Comparison of ENCODE assay signal across 1 cellular context in the genomic region with DNA sequence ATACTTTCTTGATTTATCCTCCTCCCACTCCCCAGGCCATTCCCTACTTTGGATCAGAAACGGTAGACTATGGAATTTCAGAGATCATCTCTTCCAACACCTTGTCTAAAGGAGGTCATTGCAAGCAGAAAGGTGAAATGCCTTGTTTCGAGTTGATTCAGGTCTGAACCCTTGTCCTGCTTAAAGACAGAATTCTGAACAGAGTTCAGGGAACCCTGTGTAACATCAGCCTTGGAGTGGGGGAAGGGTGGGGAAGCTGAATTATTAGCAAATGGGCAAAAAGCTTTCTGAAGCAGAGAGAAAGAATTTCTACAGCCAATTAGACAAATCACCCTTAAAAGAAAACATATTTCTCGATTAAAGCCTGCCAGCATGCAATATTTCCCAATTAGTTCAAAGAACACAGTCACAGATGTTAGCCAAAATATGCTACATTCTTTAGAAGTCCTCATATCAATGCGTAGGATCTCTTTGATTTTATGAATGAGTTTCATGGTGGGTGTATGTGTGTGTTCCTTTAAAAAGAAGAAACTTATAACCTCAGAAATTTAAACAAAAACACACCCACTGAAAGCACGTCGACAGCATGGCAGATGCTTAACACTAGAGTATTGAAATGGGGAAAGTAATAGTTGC.
TF ChIP-seq lines count a peak whose summit lies in the region.

No MANE protein-coding gene starts in this region.

TF ChIP-seq in IMR-90, 13 proteins besides CTCF, POLR2A, EP300 and RAD21 (continued from another document):
- TF ChIP-seq, protein P1, sequence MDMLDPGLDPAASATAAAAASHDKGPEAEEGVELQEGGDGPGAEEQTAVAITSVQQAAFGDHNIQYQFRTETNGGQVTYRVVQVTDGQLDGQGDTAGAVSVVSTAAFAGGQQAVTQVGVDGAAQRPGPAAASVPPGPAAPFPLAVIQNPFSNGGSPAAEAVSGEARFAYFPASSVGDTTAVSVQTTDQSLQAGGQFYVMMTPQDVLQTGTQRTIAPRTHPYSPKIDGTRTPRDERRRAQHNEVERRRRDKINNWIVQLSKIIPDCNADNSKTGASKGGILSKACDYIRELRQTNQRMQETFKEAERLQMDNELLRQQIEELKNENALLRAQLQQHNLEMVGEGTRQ (IDR thresholded peaks at IDR 0.05; ENCODE audit: low read depth, low read length): no peak
- no peak for TF ChIP-seq BHLHE40 (IDR thresholded peaks at IDR 0.05; ENCODE audit: low read depth, low read length)
